In genomic region chr9:133730994-133731715, GRCh38 we compare ENCODE assay signal across 21 cellular contexts. TPM values are rescaled to one million over a fixed set of nuclear protein-coding genes. Genes with fewer than 3 reads are reported as not detected.
DNase-seq lines count a peak whose midpoint lies in the region; ATAC-seq and TF ChIP-seq lines count a peak whose summit lies in the region.
"Had no signal": no experiment of that assay in that cellular context is flagged by ENCODE, and none has a peak within 500 bp of the region (broad histone marks: within the 10 kb centered on the region; RNA-seq: fewer than 3 reads in every experiment).

No MANE protein-coding gene starts in this region.

- no peak overlapping the region for H3K27ac Mint-ChIP-seq in glutamatergic neuron (ENCODE audit: unreplicated experiment)
- H3K27ac Mint-ChIP-seq: brain, memory B cell had no signal

- H3K36me3 Mint-ChIP-seq in glutamatergic neuron (ENCODE audit: unreplicated experiment): no peaks in the 10 kb centered on the region
- H3K36me3 Mint-ChIP-seq: brain, memory B cell had no signal

- H3K4me3 Mint-ChIP-seq in glutamatergic neuron (ENCODE audit: unreplicated experiment): no peak overlapping the region
- H3K4me3 Mint-ChIP-seq: brain, memory B cell had no signal

- H3K36me3 ChIP-seq in left ventricle myocardium inferior: no peaks in the 10 kb centered on the region
- H3K36me3 ChIP-seq: adrenal gland, BLaER1, HAP-1, neutrophil, transverse colon had no signal

- H3K4me1 Mint-ChIP-seq in glutamatergic neuron (ENCODE audit: low read depth, unreplicated experiment): peaks cover 18% of the 10 kb centered on the region

- no peak overlapping the region for H3K4me3 ChIP-seq in left ventricle myocardium inferior
- H3K4me3 ChIP-seq: adrenal gland, BLaER1, HAP-1, transverse colon had no signal

- H3K4me1 ChIP-seq in left ventricle myocardium inferior: no peaks in the 10 kb centered on the region
- H3K4me1 ChIP-seq: adrenal gland, HAP-1, transverse colon had no signal

- TF ChIP-seq CTCF in left ventricle myocardium inferior (IDR thresholded peaks at IDR 0.05; ENCODE audit: borderline replicate concordance) (no peak), glutamatergic neuron (IDR thresholded peaks at IDR 0.05; ENCODE audit: partially characterized antibody, unreplicated experiment) (no peak), omental fat pad (IDR thresholded peaks at IDR 0.05) (no peak)

- intact Hi-C loops in cardiac septum (cut with DNase I) (no loop called here), left ventricle myocardium inferior (cut with micrococcal nuclease) (no loop called here)

- peaks cover 86% of the 10 kb centered on the region for H3K27me3 ChIP-seq in left ventricle myocardium inferior (ENCODE audit: low read depth)
- H3K27me3 ChIP-seq: adrenal gland, BLaER1, neutrophil, transverse colon had no signal

- ATAC-seq in omental fat pad (ENCODE audit: low FRiP score): no peak
- ATAC-seq in HG03378 (IDR thresholded peaks at IDR 0.05; ENCODE audit: unreplicated experiment): no peak
- no peak for ATAC-seq in GM21360 (IDR thresholded peaks at IDR 0.05; ENCODE audit: unreplicated experiment)

- no peaks in the 10 kb centered on the region for H3K9me3 Mint-ChIP-seq in glutamatergic neuron (ENCODE audit: unreplicated experiment)
- H3K9me3 Mint-ChIP-seq: brain, memory B cell had no signal

- H3K9me3 ChIP-seq in left ventricle myocardium inferior (replicated peaks): no peaks in the 10 kb centered on the region
- H3K9me3 ChIP-seq: adrenal gland, BLaER1, HAP-1, neutrophil, transverse colon had no signal

- peak; percentile 63 for DNase-seq in cardiac septum (ENCODE audit: low spot score)
- DNase-seq in left ventricle myocardium inferior: no peak
- peak; percentile 14 for DNase-seq in glutamatergic neuron
- peak; percentile 20 for DNase-seq in omental fat pad (ENCODE audit: low spot score)
- DNase-seq in ureter (ENCODE audit: low spot score): peak; percentile 37
- no peak for DNase-seq in NCI-H446 treated with DMSO at 0.1 percent for 48 hours (lab: John Stamatoyannopoulos, UW)
- DNase-seq: activated CD4-positive, alpha-beta T cell treated with anti-CD3 and anti-CD28 coated beads, Interleukin-2, amount 50 U/mL, for 4 hours; kidney glomerular epithelial cell; NCI-H1105; NCI-H748 treated with DMSO at 0.1 percent for 48 hours; stimulated activated CD8-positive, alpha-beta memory T cell treated with anti-CD3 and anti-CD28 coated beads, Interleukin-4, amount 100 ng/mL, for 48 hours; transverse colon had no signal

- peaks cover 12% of the 10 kb centered on the region for H3K27me3 Mint-ChIP-seq in glutamatergic neuron (ENCODE audit: unreplicated experiment)

- no peak overlapping the region for H3K27ac ChIP-seq in left ventricle myocardium inferior (replicated peaks)
- H3K27ac ChIP-seq: adrenal gland, BLaER1, neutrophil, transverse colon had no signal

RNA-seq across cellular contexts. Expression of gene SARDH, which starts 7.0 kb away (rescaled TPM):
- total RNA-seq in cardiac septum (1.3 TPM), left ventricle myocardium inferior (0.63 TPM), glutamatergic neuron (ENCODE audit: unreplicated experiment) (2.0 TPM), omental fat pad (1 to 10 TPM in 3 of 4 donors, under 1 TPM in 1; 0.56 to 6.9 (median 1.8) TPM), ureter (4.1 TPM)
- total RNA-seq: MCF 10A had no signal

Comparison
In these comparisons a context has a peak if more than half of its experiments do, and no peak if none do; other contexts are left out.
1. DNase-seq: peak in cardiac septum (single experiment), glutamatergic neuron (single experiment), omental fat pad (single experiment) and ureter (single experiment); none in left ventricle myocardium inferior (single experiment) and NCI-H446 treated with DMSO at 0.1 percent for 48 hours (single experiment).